In genomic region chr14:37865719-37866549, GRCh38 we compare ENCODE assay signal across 15 cellular contexts.
"Had no signal": no experiment of that assay in that cellular context is flagged by ENCODE, and none has a peak within 500 bp of the region (broad histone marks: within the 10 kb centered on the region; RNA-seq: fewer than 3 reads in every experiment).

No MANE protein-coding gene starts in this region.

- ATAC-seq: activated CD8-positive, alpha-beta T cell treated with anti-CD3 and anti-CD28 coated beads, Interleukin-2, amount 10 ng/mL, durations not matched to agents 7 days and 5 days; activated naive CD4-positive, alpha-beta T cell treated with anti-CD3 and anti-CD28 coated beads, Interleukin-2, amount 50 U/mL, for 72 hours; stimulated activated memory B cell treated with anti-CD40 and anti-IgM and Interleukin-4, amounts not matched to agents 10 μg/mL and 1 μg/mL and 100 μg/mL, for 72 hours had no signal

- H3K9me3 ChIP-seq: esophagus squamous epithelium, left ventricle myocardium inferior, thyroid gland had no signal

- H3K9me3 Mint-ChIP-seq: stimulated activated memory B cell treated with anti-CD40 and anti-IgM and Interleukin-4, amounts not matched to agents 10 μg/mL and 1 μg/mL and 100 μg/mL, for 72 hours had no signal

- H3K4me1 Mint-ChIP-seq: stimulated activated memory B cell treated with anti-CD40 and anti-IgM and Interleukin-4, amounts not matched to agents 10 μg/mL and 1 μg/mL and 100 μg/mL, for 72 hours had no signal

- H3K4me3 Mint-ChIP-seq: activated CD8-positive, alpha-beta T cell treated with anti-CD3 and anti-CD28 coated beads, Interleukin-2, amount 10 ng/mL, durations not matched to agents 7 days and 5 days; stimulated activated memory B cell treated with anti-CD40 and anti-IgM and Interleukin-4, amounts not matched to agents 10 μg/mL and 1 μg/mL and 100 μg/mL, for 72 hours had no signal

- H3K4me1 ChIP-seq: left ventricle myocardium inferior, thyroid gland had no signal

- H3K27me3 Mint-ChIP-seq: stimulated activated memory B cell treated with anti-CD40 and anti-IgM and Interleukin-4, amounts not matched to agents 10 μg/mL and 1 μg/mL and 100 μg/mL, for 72 hours had no signal

- H3K27me3 ChIP-seq: esophagus squamous epithelium, thyroid gland had no signal

- H3K27ac Mint-ChIP-seq: activated CD8-positive, alpha-beta T cell treated with anti-CD3 and anti-CD28 coated beads, Interleukin-2, amount 10 ng/mL, durations not matched to agents 7 days and 5 days; activated naive CD4-positive, alpha-beta T cell treated with anti-CD3 and anti-CD28 coated beads, Interleukin-2, amount 50 U/mL, for 72 hours; stimulated activated memory B cell treated with anti-CD40 and anti-IgM and Interleukin-4, amounts not matched to agents 10 μg/mL and 1 μg/mL and 100 μg/mL, for 72 hours had no signal

- H3K27ac ChIP-seq: left ventricle myocardium inferior, thyroid gland had no signal

- H3K4me3 ChIP-seq: esophagus squamous epithelium, left ventricle myocardium inferior, thyroid gland had no signal

- H3K36me3 Mint-ChIP-seq: activated naive CD4-positive, alpha-beta T cell treated with anti-CD3 and anti-CD28 coated beads, Interleukin-2, amount 50 U/mL, for 72 hours; stimulated activated memory B cell treated with anti-CD40 and anti-IgM and Interleukin-4, amounts not matched to agents 10 μg/mL and 1 μg/mL and 100 μg/mL, for 72 hours had no signal

- DNase-seq: activated CD4-positive, alpha-beta T cell treated with anti-CD3 and anti-CD28 coated beads for 4 hours; activated CD8-positive, alpha-beta memory T cell treated with anti-CD3 and anti-CD28 coated beads, Interleukin-2, amount 50 U/mL, for 4 hours; activated CD8-positive, alpha-beta T cell treated with anti-CD3 and anti-CD28 coated beads, Interleukin-2, amount 10 ng/mL, durations not matched to agents 7 days and 5 days; activated effector memory CD4-positive, alpha-beta T cell treated with anti-CD3 and anti-CD28 coated beads, Interleukin-2, amount 50 U/mL, for 16 hours; activated T-cell treated with anti-CD3 and anti-CD28 coated beads, Interleukin-2, amount 50 U/mL, for 48 hours; amniotic stem cell; cerebellar nuclear complex; effector CD8-positive, alpha-beta T cell; esophagus squamous epithelium; left ventricle myocardium inferior; mesendoderm; stimulated activated CD4-positive, alpha-beta T cell treated with anti-CD3 and anti-CD28 coated beads, Interleukin-2, amount 100 ng/mL, for 48 hours; thyroid gland had no signal

- H3K36me3 ChIP-seq: esophagus squamous epithelium, left ventricle myocardium inferior, thyroid gland had no signal
